ENCODE assay signal across 6 cellular contexts in genomic region chr19:48873476-48874308, GRCh38. TPM values are rescaled to one million over a fixed set of nuclear protein-coding genes. Genes with fewer than 3 reads are reported as not detected.
DNase-seq lines count a peak whose midpoint lies in the region; ATAC-seq and TF ChIP-seq lines count a peak whose summit lies in the region.

No MANE protein-coding gene starts in this region.

- no peaks in the 10 kb centered on the region for H3K9me3 ChIP-seq in suprapubic skin

- H3K27ac ChIP-seq in foreskin keratinocyte (peak overlapping the region; percentile 99), suprapubic skin (peak overlapping the region; percentile 100)

- H3K4me3 ChIP-seq in suprapubic skin, result peak overlapping the region; percentile 98

- DNase-seq in stimulated activated naive CD8-positive, alpha-beta T cell treated with anti-CD3 and anti-CD28 coated beads, Interleukin-15, Interleukin-2, amounts not matched to agents 100 U/mL and 50 U/mL, for 24 hours, result no peak
- DNase-seq in foreskin keratinocyte (no peak), suprapubic skin (ENCODE audit: low spot score in 2 of 2) (peak in 1 of 2 donors; percentile 65)

- no peak for TF ChIP-seq CTCF in foreskin keratinocyte (conservative IDR thresholded peaks at IDR 0.05)
- TF ChIP-seq CTCF in suprapubic skin (IDR thresholded peaks at IDR 0.05), result no peak

- peak overlapping the region; percentile 94 for H3K27ac Mint-ChIP-seq in stimulated activated naive CD8-positive, alpha-beta T cell treated with anti-CD3 and anti-CD28 coated beads, Interleukin-15, Interleukin-2, amounts not matched to agents 100 ng/mL and 50 ng/mL, for 24 hours

- TF ChIP-seq POLR2A in suprapubic skin (IDR thresholded peaks at IDR 0.05) (no peak), GM18505 (IDR thresholded peaks at IDR 0.05; ENCODE audit: borderline replicate concordance, extremely low read depth, insufficient read depth, insufficient read length) (no peak)

- no peaks in the 10 kb centered on the region for H3K27me3 ChIP-seq in foreskin keratinocyte
- H3K27me3 ChIP-seq in suprapubic skin, result no peaks in the 10 kb centered on the region

- H3K9me3 Mint-ChIP-seq in stimulated activated naive CD8-positive, alpha-beta T cell treated with anti-CD3 and anti-CD28 coated beads, Interleukin-15, Interleukin-2, amounts not matched to agents 100 ng/mL and 50 ng/mL, for 24 hours, result no peaks in the 10 kb centered on the region

- no peak for TF ChIP-seq EP300 in suprapubic skin (IDR thresholded peaks at IDR 0.05)

- H3K27me3 Mint-ChIP-seq in stimulated activated naive CD8-positive, alpha-beta T cell treated with anti-CD3 and anti-CD28 coated beads, Interleukin-15, Interleukin-2, amounts not matched to agents 100 ng/mL and 50 ng/mL, for 24 hours, result no peaks in the 10 kb centered on the region

- peaks cover 60% of the 10 kb centered on the region for H3K36me3 Mint-ChIP-seq in stimulated activated naive CD8-positive, alpha-beta T cell treated with anti-CD3 and anti-CD28 coated beads, Interleukin-15, Interleukin-2, amounts not matched to agents 100 ng/mL and 50 ng/mL, for 24 hours (ENCODE audit: low read depth)

- ATAC-seq in stimulated activated naive CD8-positive, alpha-beta T cell treated with anti-CD3 and anti-CD28 coated beads, Interleukin-15, Interleukin-2, amounts not matched to agents 100 U/mL and 50 U/mL, for 24 hours, result no peak
- ATAC-seq in foreskin keratinocyte (no peak), GM18505 (IDR thresholded peaks at IDR 0.05; ENCODE audit: unreplicated experiment) (no peak), HG03442 (IDR thresholded peaks at IDR 0.05; ENCODE audit: unreplicated experiment) (no peak)

- 29% methylated on average over 14 of the region's 14 CpGs for WGBS in suprapubic skin

- peaks cover 62% of the 10 kb centered on the region for H3K4me1 Mint-ChIP-seq in stimulated activated naive CD8-positive, alpha-beta T cell treated with anti-CD3 and anti-CD28 coated beads, Interleukin-15, Interleukin-2, amounts not matched to agents 100 ng/mL and 50 ng/mL, for 24 hours (ENCODE audit: low read depth)

- H3K4me3 Mint-ChIP-seq in stimulated activated naive CD8-positive, alpha-beta T cell treated with anti-CD3 and anti-CD28 coated beads, Interleukin-15, Interleukin-2, amounts not matched to agents 100 ng/mL and 50 ng/mL, for 24 hours, result peak overlapping the region; percentile 99

- peaks cover 45% of the 10 kb centered on the region for H3K36me3 ChIP-seq in suprapubic skin

- H3K4me1 ChIP-seq in foreskin keratinocyte (peaks cover 8% of the 10 kb centered on the region), suprapubic skin (peaks cover 56% of the 10 kb centered on the region)

RNA-seq across cellular contexts. Expression of gene PPP1R15A, which starts 1.5 kb away (rescaled TPM):
- total RNA-seq in foreskin keratinocyte (39.3 and 41.1 TPM in 2 replicates), suprapubic skin (100 to 1,000 TPM; 135 to 191 (median 144) TPM)
- polyA plus RNA-seq in foreskin keratinocyte, result 36.4 and 37.8 TPM in 2 replicates

RNA-seq across cellular contexts. Expression of gene PLEKHA4, which starts 5.3 kb away (rescaled TPM):
- total RNA-seq in foreskin keratinocyte (6.3 and 7.4 TPM in 2 replicates), suprapubic skin (1 to 10 TPM; 2.8 to 5.1 (median 5.0) TPM)
- 8.5 and 9.2 TPM in 2 replicates for polyA plus RNA-seq in foreskin keratinocyte

RNA-seq across cellular contexts. Expression of gene TULP2, which starts 24.9 kb away (rescaled TPM):
- total RNA-seq in foreskin keratinocyte (not detected in 2 replicates), suprapubic skin (not detected)
- polyA plus RNA-seq in foreskin keratinocyte, result 0.09 TPM in 1 of 2 replicates, not detected in the other

RNA-seq across cellular contexts. Expression of gene NUCB1, which starts 26.4 kb away (rescaled TPM):
- total RNA-seq in foreskin keratinocyte (106 and 118 TPM in 2 replicates), suprapubic skin (100 to 1,000 TPM; 132 to 220 (median 204) TPM)
- 100 and 115 TPM in 2 replicates for polyA plus RNA-seq in foreskin keratinocyte

RNA-seq across cellular contexts. Expression of gene HSD17B14, which starts 37.4 kb away (rescaled TPM):
- total RNA-seq in foreskin keratinocyte (4.0 and 4.4 TPM in 2 replicates), suprapubic skin (1 to 10 TPM; 2.5 to 3.4 (median 3.1) TPM)
- 7.6 and 9.6 TPM in 2 replicates for polyA plus RNA-seq in foreskin keratinocyte
